Comparison of ENCODE assay signal across 8 cellular contexts in the genomic region with DNA sequence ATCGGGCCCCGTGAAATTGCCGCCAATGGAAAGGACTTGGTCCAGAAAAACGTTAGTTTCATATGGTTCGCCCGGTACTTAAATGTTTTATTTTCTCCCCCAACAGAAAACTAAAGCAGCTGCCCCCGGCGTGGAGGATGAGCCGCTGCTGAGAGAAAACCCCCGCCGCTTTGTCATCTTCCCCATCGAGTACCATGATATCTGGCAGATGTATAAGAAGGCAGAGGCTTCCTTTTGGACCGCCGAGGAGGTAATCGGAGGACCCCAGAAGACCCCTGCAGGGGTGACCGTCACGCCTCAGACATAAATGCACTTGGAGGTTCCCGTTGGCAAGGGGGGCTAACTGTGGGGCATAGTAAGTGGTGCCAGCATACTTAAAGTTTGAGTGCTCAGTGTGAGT. TPM values are rescaled to one million over a fixed set of nuclear protein-coding genes. Genes with fewer than 3 reads are reported as not detected.
DNase-seq lines count a peak whose midpoint lies in the region; ATAC-seq and TF ChIP-seq lines count a peak whose summit lies in the region.

No MANE protein-coding gene starts in this region.

- H3K27ac Mint-ChIP-seq in CD8-positive, alpha-beta T cell = no peak overlapping the region
- H3K27ac Mint-ChIP-seq in chondrocyte (ENCODE audit: unreplicated experiment) = peak overlapping the region; percentile 47
- peak overlapping the region; percentile 87 for H3K27ac Mint-ChIP-seq in natural killer cell treated with Interleukin-12 subunit alpha and Interleukin-12 subunit beta and Interleukin-15 and Interleukin-18, amount 100 ng/mL, for 72 hours

- CTCF ChIA-PET in CD8-positive, alpha-beta T cell (lab: Charles Lee) = interaction anchor here (1.0 to 6.9 kb wide), 8 partner anchors 51 to 323 kb away, joined by 3 to 135 read pairs (median 12); no protein-coding TSS in a partner anchor

- H3K9me3 Mint-ChIP-seq in CD8-positive, alpha-beta T cell = no peaks in the 10 kb centered on the region
- H3K9me3 Mint-ChIP-seq in chondrocyte (ENCODE audit: low read depth) = no peaks in the 10 kb centered on the region
- no peaks in the 10 kb centered on the region for H3K9me3 Mint-ChIP-seq in natural killer cell treated with Interleukin-12 subunit alpha and Interleukin-12 subunit beta and Interleukin-15 and Interleukin-18, amount 100 ng/mL, for 72 hours

- no peak for TF ChIP-seq CTCF in CD8-positive, alpha-beta T cell (IDR thresholded peaks at IDR 0.05)
- no peak for TF ChIP-seq CTCF in chondrocyte (IDR thresholded peaks at IDR 0.05)

- H3K4me3 ChIP-seq in CD8-positive, alpha-beta T cell (ENCODE audit: low read depth, low read length) = no peak overlapping the region

- H3K36me3 ChIP-seq in CD8-positive, alpha-beta T cell (ENCODE audit: insufficient read depth, low read length) = no peaks in the 10 kb centered on the region

- no peak for DNase-seq in CD8-positive, alpha-beta T cell
- DNase-seq in NAMALWA (ENCODE audit: low spot score) (peak; percentile 39), chondrocyte (ENCODE audit: low spot score) (peak; percentile 38), sciatic nerve (ENCODE audit: low spot score) (no peak), NCI-H748 treated with DMSO at 0.1 percent for 48 hours (lab: John Stamatoyannopoulos, UW) (no peak)
- DNase-seq in natural killer cell treated with Interleukin-12 subunit alpha and Interleukin-12 subunit beta and Interleukin-15 and Interleukin-18, amount 100 ng/mL, for 72 hours (ENCODE audit: low spot score) = peak; percentile 64

- no peaks in the 10 kb centered on the region for H3K9me3 ChIP-seq in CD8-positive, alpha-beta T cell (ENCODE audit: low read length)

- peaks cover 33% of the 10 kb centered on the region for H3K4me1 ChIP-seq in CD8-positive, alpha-beta T cell (ENCODE audit: insufficient read depth, low read length)

- POLR2A ChIA-PET in CD8-positive, alpha-beta T cell (lab: Charles Lee) = interaction anchor here (1.0 kb wide), 1 partner anchor 32 kb away, joined by 3 read pairs; no protein-coding TSS in a partner anchor

- intact Hi-C loops in CD8-positive, alpha-beta T cell (cut with DNase I, micrococcal nuclease) = loop anchor here (5.0 kb wide), 5 partner anchors 41 to 1344 kb away; a partner anchor contains a TSS
- intact Hi-C loops in sciatic nerve (cut with DNase I) = loop anchor here (10.0 kb wide), 1 partner anchor 312 kb away; no protein-coding TSS in a partner anchor

- H3K4me1 Mint-ChIP-seq in CD8-positive, alpha-beta T cell (ENCODE audit: low read depth) = peaks cover 40% of the 10 kb centered on the region
- H3K4me1 Mint-ChIP-seq in chondrocyte (ENCODE audit: low read depth) = peaks cover 40% of the 10 kb centered on the region
- H3K4me1 Mint-ChIP-seq in natural killer cell treated with Interleukin-12 subunit alpha and Interleukin-12 subunit beta and Interleukin-15 and Interleukin-18, amount 100 ng/mL, for 72 hours (ENCODE audit: low read depth in 2 of 2) = peaks cover 46 to 64% of the 10 kb centered on the region in 2 donors

- H3K27me3 Mint-ChIP-seq in CD8-positive, alpha-beta T cell (ENCODE audit: low read depth) = peaks cover 19% of the 10 kb centered on the region
- H3K27me3 Mint-ChIP-seq in chondrocyte (ENCODE audit: low read depth) = no peaks in the 10 kb centered on the region
- no peaks in the 10 kb centered on the region for H3K27me3 Mint-ChIP-seq in natural killer cell treated with Interleukin-12 subunit alpha and Interleukin-12 subunit beta and Interleukin-15 and Interleukin-18, amount 100 ng/mL, for 72 hours

- peaks cover 3% of the 10 kb centered on the region for H3K36me3 Mint-ChIP-seq in CD8-positive, alpha-beta T cell
- no peaks in the 10 kb centered on the region for H3K36me3 Mint-ChIP-seq in chondrocyte (ENCODE audit: low read depth)
- H3K36me3 Mint-ChIP-seq in natural killer cell treated with Interleukin-12 subunit alpha and Interleukin-12 subunit beta and Interleukin-15 and Interleukin-18, amount 100 ng/mL, for 72 hours = peaks cover 35% of the 10 kb centered on the region

- H3K27ac ChIP-seq in CD8-positive, alpha-beta T cell (ENCODE audit: low read depth, low read length) = no peak overlapping the region

- no peak for ATAC-seq in CD8-positive, alpha-beta T cell
- ATAC-seq in natural killer cell treated with Interleukin-12 subunit alpha and Interleukin-12 subunit beta and Interleukin-15 and Interleukin-18, amount 100 ng/mL, for 72 hours = no peak
- no peak for ATAC-seq in GM19324 (IDR thresholded peaks at IDR 0.05; ENCODE audit: low FRiP score, unreplicated experiment)
- ATAC-seq in sciatic nerve = no peak
- no peak for ATAC-seq in HG03571 (IDR thresholded peaks at IDR 0.05; ENCODE audit: unreplicated experiment)

- H3K4me3 Mint-ChIP-seq in CD8-positive, alpha-beta T cell = peak overlapping the region; percentile 81
- peak overlapping the region; percentile 78 for H3K4me3 Mint-ChIP-seq in chondrocyte (ENCODE audit: unreplicated experiment)
- H3K4me3 Mint-ChIP-seq in natural killer cell treated with Interleukin-12 subunit alpha and Interleukin-12 subunit beta and Interleukin-15 and Interleukin-18, amount 100 ng/mL, for 72 hours = peak overlapping the region; percentile 93

- peaks cover 13% of the 10 kb centered on the region for H3K27me3 ChIP-seq in CD8-positive, alpha-beta T cell (ENCODE audit: insufficient read depth, low read length)

RNA-seq across cellular contexts. Expression of a gene that starts 0.7 kb away (rescaled TPM):
- 1 to 10 TPM; 1.6 to 2.1 TPM for total RNA-seq in CD8-positive, alpha-beta T cell
- total RNA-seq in chondrocyte = 25.7 to 48.3 TPM (median 26.0 TPM) in 3 replicates
- total RNA-seq in natural killer cell treated with Interleukin-12 subunit alpha and Interleukin-12 subunit beta and Interleukin-15 and Interleukin-18, amount 100 ng/mL, for 72 hours = 100 to 1,000 TPM; 375 to 624 TPM
- 1.0 TPM for total RNA-seq in sciatic nerve

RNA-seq across cellular contexts. Expression of a gene that starts 43.1 kb away (rescaled TPM):
- not detected for total RNA-seq in CD8-positive, alpha-beta T cell
- total RNA-seq in chondrocyte = 4.9 to 7.0 TPM (median 5.4 TPM) in 3 replicates
- under 1 TPM in 1 of 2 donors, not detected in 1; 0.45 TPM for total RNA-seq in natural killer cell treated with Interleukin-12 subunit alpha and Interleukin-12 subunit beta and Interleukin-15 and Interleukin-18, amount 100 ng/mL, for 72 hours
- total RNA-seq in sciatic nerve = 9.3 TPM

Comparison
In these comparisons a context has a peak if more than half of its experiments do, and no peak if none do; other contexts are left out.
1. DNase-seq: peak in NAMALWA (single experiment), chondrocyte (single experiment) and natural killer cell treated with Interleukin-12 subunit alpha and Interleukin-12 subunit beta and Interleukin-15 and Interleukin-18, amount 100 ng/mL, for 72 hours (single experiment); none in CD8-positive, alpha-beta T cell (0 of 7), sciatic nerve (single experiment) and NCI-H748 treated with DMSO at 0.1 percent for 48 hours (single experiment).
2. Peak in every context shown above with its lines, with median percentiles within 50 percentile points of each other: H3K4me3 Mint-ChIP-seq.